ENCODE assay signal across 14 cellular contexts in genomic region chr17:4696432-4696796, GRCh38. TPM values are rescaled to one million over a fixed set of nuclear protein-coding genes. Genes with fewer than 3 reads are reported as not detected.
DNase-seq lines count a peak whose midpoint lies in the region; ATAC-seq and TF ChIP-seq lines count a peak whose summit lies in the region.
"Had no signal": no experiment of that assay in that cellular context is flagged by ENCODE, and none has a peak within 500 bp of the region (broad histone marks: within the 10 kb centered on the region; RNA-seq: fewer than 3 reads in every experiment).

No MANE protein-coding gene starts in this region.

- ATAC-seq in HG03565 (IDR thresholded peaks at IDR 0.05; ENCODE audit: unreplicated experiment): peak; percentile 40
- ATAC-seq: left cardiac atrium had no signal

- 36 to 62% (median 41%) methylated on average over 6 of the region's 6 CpGs for WGBS in spleen, 5 donors

- peaks cover 0 to 40% (median 0%) of the 10 kb centered on the region in 6 donors for H3K36me3 ChIP-seq in spleen
- H3K36me3 ChIP-seq: neural progenitor cell had no signal

- peaks cover 0 to 28% (median 14%) of the 10 kb centered on the region in 6 donors for H3K4me1 ChIP-seq in spleen
- H3K4me1 ChIP-seq: neural progenitor cell had no signal

- TF ChIP-seq POLR2A in spleen (IDR thresholded peaks at IDR 0.05): no peak

- TF ChIP-seq CTCF in spleen (IDR thresholded peaks at IDR 0.05 in 8 of 11, conservative IDR thresholded peaks at IDR 0.05 in 3 of 11): no peak
- no peak for TF ChIP-seq CTCF in progenitor cell of endocrine pancreas (IDR thresholded peaks at IDR 0.05; ENCODE audit: unreplicated experiment)

- peak overlapping the region; percentile 88 for H3K27ac Mint-ChIP-seq in activated T-cell treated with anti-CD3 and anti-CD28 coated beads, Interleukin-2, amount 50 U/mL, for 24 hours
- H3K27ac Mint-ChIP-seq in activated T-helper 1 cell treated with anti-CD3 and anti-CD28 coated beads, Interleukin-12 subunit alpha, Interleukin-12 subunit beta, Interleukin-2, Interleukin-4 antibody, amounts not matched to agents 30 ng/mL and 10 ng/mL and 1 ng/mL, durations not matched to agents 14 hours and 24 hours and 36 hours: peak overlapping the region; percentile 92
- H3K27ac Mint-ChIP-seq in progenitor cell of endocrine pancreas: no peak overlapping the region
- H3K27ac Mint-ChIP-seq: neural progenitor cell had no signal

- no peaks in the 10 kb centered on the region for H3K9me3 Mint-ChIP-seq in activated T-cell treated with anti-CD3 and anti-CD28 coated beads, Interleukin-2, amount 50 U/mL, for 24 hours
- no peaks in the 10 kb centered on the region for H3K9me3 Mint-ChIP-seq in activated T-helper 1 cell treated with anti-CD3 and anti-CD28 coated beads, Interleukin-12 subunit alpha, Interleukin-12 subunit beta, Interleukin-2, Interleukin-4 antibody, amounts not matched to agents 30 ng/mL and 10 ng/mL and 1 ng/mL, durations not matched to agents 14 hours and 24 hours and 36 hours
- H3K9me3 Mint-ChIP-seq in progenitor cell of endocrine pancreas (ENCODE audit: low read depth): no peaks in the 10 kb centered on the region
- H3K9me3 Mint-ChIP-seq: neural progenitor cell had no signal

- intact Hi-C loops in activated T-helper 1 cell treated with anti-CD3 and anti-CD28 coated beads, Interleukin-12 subunit alpha, Interleukin-12 subunit beta, Interleukin-2, Interleukin-4 antibody, amounts not matched to agents 30 ng/mL and 10 ng/mL and 1 ng/mL, durations not matched to agents 14 hours and 24 hours and 36 hours (cut with micrococcal nuclease): loop anchor here (1.0 kb wide), 1 partner anchor 38 kb away; no protein-coding TSS in a partner anchor
- intact Hi-C loops in spleen (cut with DNase I; ENCODE audit: low total_unique reads): no loop called here

- peaks cover 84% of the 10 kb centered on the region for H3K36me3 Mint-ChIP-seq in activated T-cell treated with anti-CD3 and anti-CD28 coated beads, Interleukin-2, amount 50 U/mL, for 24 hours (ENCODE audit: low read depth)
- peaks cover 19% of the 10 kb centered on the region for H3K36me3 Mint-ChIP-seq in activated T-helper 1 cell treated with anti-CD3 and anti-CD28 coated beads, Interleukin-12 subunit alpha, Interleukin-12 subunit beta, Interleukin-2, Interleukin-4 antibody, amounts not matched to agents 30 ng/mL and 10 ng/mL and 1 ng/mL, durations not matched to agents 14 hours and 24 hours and 36 hours (ENCODE audit: low read depth)
- H3K36me3 Mint-ChIP-seq in progenitor cell of endocrine pancreas (ENCODE audit: insufficient read depth): peaks cover 7% of the 10 kb centered on the region

- H3K27me3 ChIP-seq in spleen (replicated peaks in 1 of 7): no peaks in the 10 kb centered on the region
- H3K27me3 ChIP-seq: neural progenitor cell had no signal

- peaks cover 56% of the 10 kb centered on the region for H3K4me1 Mint-ChIP-seq in activated T-cell treated with anti-CD3 and anti-CD28 coated beads, Interleukin-2, amount 50 U/mL, for 24 hours (ENCODE audit: low read depth)
- peaks cover 31% of the 10 kb centered on the region for H3K4me1 Mint-ChIP-seq in activated T-helper 1 cell treated with anti-CD3 and anti-CD28 coated beads, Interleukin-12 subunit alpha, Interleukin-12 subunit beta, Interleukin-2, Interleukin-4 antibody, amounts not matched to agents 30 ng/mL and 10 ng/mL and 1 ng/mL, durations not matched to agents 14 hours and 24 hours and 36 hours (ENCODE audit: low read depth)
- H3K4me1 Mint-ChIP-seq in progenitor cell of endocrine pancreas (ENCODE audit: low read depth): no peaks in the 10 kb centered on the region

- no peak for DNase-seq in activated T-cell treated with anti-CD3 and anti-CD28 coated beads, Interleukin-2, amount 50 U/mL, for 24 hours
- DNase-seq in activated T-cell treated with anti-CD3 and anti-CD28 coated beads for 4 hours: no peak
- no peak for DNase-seq in activated T-helper 1 cell treated with anti-CD3 and anti-CD28 coated beads, Interleukin-12 subunit alpha, Interleukin-12 subunit beta, Interleukin-2, Interleukin-4 antibody, amounts not matched to agents 30 ng/mL and 10 ng/mL and 1 ng/mL, durations not matched to agents 14 hours and 24 hours and 36 hours (ENCODE audit: low spot score)
- no peak for DNase-seq in spleen
- DNase-seq in hepatic stellate cell (ENCODE audit: low spot score): no peak
- no peak for DNase-seq in progenitor cell of endocrine pancreas (ENCODE audit: low spot score, unreplicated experiment)
- DNase-seq in inferior parietal cortex (ENCODE audit: extremely low spot score): no peak
- DNase-seq: DMS153, left cardiac atrium, NCI-H2029, OCI-M1 had no signal

- H3K4me3 ChIP-seq in spleen: peak overlapping the region in 2 of 8 donors; percentile 2 to 27
- H3K4me3 ChIP-seq: neural progenitor cell, skin epidermis had no signal

- H3K4me3 Mint-ChIP-seq in activated T-cell treated with anti-CD3 and anti-CD28 coated beads, Interleukin-2, amount 50 U/mL, for 24 hours: peak overlapping the region; percentile 21
- peak overlapping the region; percentile 23 for H3K4me3 Mint-ChIP-seq in activated T-helper 1 cell treated with anti-CD3 and anti-CD28 coated beads, Interleukin-12 subunit alpha, Interleukin-12 subunit beta, Interleukin-2, Interleukin-4 antibody, amounts not matched to agents 30 ng/mL and 10 ng/mL and 1 ng/mL, durations not matched to agents 14 hours and 24 hours and 36 hours
- H3K4me3 Mint-ChIP-seq in progenitor cell of endocrine pancreas (ENCODE audit: low read depth): no peak overlapping the region
- H3K4me3 Mint-ChIP-seq: neural progenitor cell had no signal

- no peaks in the 10 kb centered on the region for H3K27me3 Mint-ChIP-seq in activated T-cell treated with anti-CD3 and anti-CD28 coated beads, Interleukin-2, amount 50 U/mL, for 24 hours
- H3K27me3 Mint-ChIP-seq in activated T-helper 1 cell treated with anti-CD3 and anti-CD28 coated beads, Interleukin-12 subunit alpha, Interleukin-12 subunit beta, Interleukin-2, Interleukin-4 antibody, amounts not matched to agents 30 ng/mL and 10 ng/mL and 1 ng/mL, durations not matched to agents 14 hours and 24 hours and 36 hours (ENCODE audit: insufficient read depth): no peaks in the 10 kb centered on the region
- no peaks in the 10 kb centered on the region for H3K27me3 Mint-ChIP-seq in progenitor cell of endocrine pancreas

- H3K27ac ChIP-seq in spleen: peak overlapping the region in 7 of 8 donors; percentile 47 to 74 (median 61)
- H3K27ac ChIP-seq: neural progenitor cell had no signal

- H3K9me3 ChIP-seq in spleen: no peaks in the 10 kb centered on the region

RNA-seq across cellular contexts. Expression of gene PELP1, which starts 7.5 kb away (rescaled TPM):
- 130 and 145 TPM in 2 replicates for total RNA-seq in activated T-helper 1 cell treated with anti-CD3 and anti-CD28 coated beads, Interleukin-12 subunit alpha, Interleukin-12 subunit beta, Interleukin-2, Interleukin-4 antibody, amounts not matched to agents 30 ng/mL and 10 ng/mL and 1 ng/mL, durations not matched to agents 14 hours and 24 hours and 36 hours
- total RNA-seq in spleen (10 to 100 TPM; 21.7 to 67.6 (median 43.9) TPM), progenitor cell of endocrine pancreas (95.2 and 103 TPM in 2 replicates)
- polyA plus RNA-seq in spleen: 10 to 100 TPM; 15.7 to 34.9 (median 25.8) TPM

RNA-seq across cellular contexts. Expression of gene ARRB2, which starts 14.0 kb away (rescaled TPM):
- 202 and 204 TPM in 2 replicates for total RNA-seq in activated T-helper 1 cell treated with anti-CD3 and anti-CD28 coated beads, Interleukin-12 subunit alpha, Interleukin-12 subunit beta, Interleukin-2, Interleukin-4 antibody, amounts not matched to agents 30 ng/mL and 10 ng/mL and 1 ng/mL, durations not matched to agents 14 hours and 24 hours and 36 hours
- total RNA-seq in spleen (100 to 1,000 TPM; 117 to 416 (median 226) TPM), progenitor cell of endocrine pancreas (52.6 and 53.8 TPM in 2 replicates)
- 100 to 1,000 TPM in 2 of 3 donors, 10 to 100 TPM in 1; 61.4 to 127 (median 120) TPM for polyA plus RNA-seq in spleen

RNA-seq across cellular contexts. Expression of gene MED11, which starts 34.8 kb away (rescaled TPM):
- 21.9 and 23.7 TPM in 2 replicates for total RNA-seq in activated T-helper 1 cell treated with anti-CD3 and anti-CD28 coated beads, Interleukin-12 subunit alpha, Interleukin-12 subunit beta, Interleukin-2, Interleukin-4 antibody, amounts not matched to agents 30 ng/mL and 10 ng/mL and 1 ng/mL, durations not matched to agents 14 hours and 24 hours and 36 hours
- total RNA-seq in spleen: 10 to 100 TPM; 17.1 to 42.7 (median 22.3) TPM
- 10 to 100 TPM; 42.9 to 47.1 (median 43.8) TPM for polyA plus RNA-seq in spleen
- 19.6 and 22.4 TPM in 2 replicates for total RNA-seq in progenitor cell of endocrine pancreas

RNA-seq across cellular contexts. Expression of gene ZMYND15, which starts 43.2 kb away (rescaled TPM):
- total RNA-seq in activated T-helper 1 cell treated with anti-CD3 and anti-CD28 coated beads, Interleukin-12 subunit alpha, Interleukin-12 subunit beta, Interleukin-2, Interleukin-4 antibody, amounts not matched to agents 30 ng/mL and 10 ng/mL and 1 ng/mL, durations not matched to agents 14 hours and 24 hours and 36 hours: 0.18 TPM in 1 of 2 replicates, not detected in the other
- total RNA-seq in spleen (10 to 100 TPM in 1 of 7 donors, 1 to 10 TPM in 6; 3.8 to 11.5 (median 5.2) TPM), progenitor cell of endocrine pancreas (0.18 and 0.22 TPM in 2 replicates)
- polyA plus RNA-seq in spleen: 1 to 10 TPM; 1.8 to 3.1 (median 2.2) TPM

RNA-seq across cellular contexts. Expression of gene CXCL16, which starts 43.3 kb away (rescaled TPM):
- total RNA-seq in activated T-helper 1 cell treated with anti-CD3 and anti-CD28 coated beads, Interleukin-12 subunit alpha, Interleukin-12 subunit beta, Interleukin-2, Interleukin-4 antibody, amounts not matched to agents 30 ng/mL and 10 ng/mL and 1 ng/mL, durations not matched to agents 14 hours and 24 hours and 36 hours: 3.7 and 7.0 TPM in 2 replicates
- total RNA-seq in spleen (100 to 1,000 TPM in 1 of 7 donors, 10 to 100 TPM in 6; 45.5 to 104 (median 70.5) TPM), progenitor cell of endocrine pancreas (4.0 and 4.3 TPM in 2 replicates)
- polyA plus RNA-seq in spleen: 10 to 100 TPM; 11.5 to 29.0 (median 17.2) TPM
